ENCODE assay signal across 2 cellular contexts in the genomic region with DNA sequence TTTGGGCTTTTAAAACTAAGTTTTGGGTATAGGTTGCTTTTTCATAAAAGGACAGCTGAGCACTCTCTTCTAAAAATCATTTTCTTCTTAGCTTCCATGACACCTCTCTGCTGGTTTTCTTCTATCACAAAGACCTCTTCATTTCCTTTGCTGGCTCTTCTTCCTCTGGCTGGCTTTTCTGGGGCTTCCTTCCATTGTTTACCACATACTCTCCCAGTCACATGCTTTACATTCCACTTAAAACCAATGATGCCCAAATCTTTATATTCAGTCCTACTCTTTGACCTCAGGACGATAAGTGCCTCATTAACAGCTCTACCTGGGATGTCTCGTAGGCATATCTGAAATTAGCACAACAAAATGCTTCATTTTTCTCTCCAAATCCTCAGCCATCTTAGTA.
TF ChIP-seq lines count a peak whose summit lies in the region.

No MANE protein-coding gene starts in this region.

TF ChIP-seq in WTC11, 78 proteins besides CTCF, POLR2A, EP300 and RAD21 (continued from another document):
- TF ChIP-seq, protein P1, sequence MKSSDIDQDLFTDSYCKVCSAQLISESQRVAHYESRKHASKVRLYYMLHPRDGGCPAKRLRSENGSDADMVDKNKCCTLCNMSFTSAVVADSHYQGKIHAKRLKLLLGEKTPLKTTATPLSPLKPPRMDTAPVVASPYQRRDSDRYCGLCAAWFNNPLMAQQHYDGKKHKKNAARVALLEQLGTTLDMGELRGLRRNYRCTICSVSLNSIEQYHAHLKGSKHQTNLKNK (CRISPR knock-in tag; IDR thresholded peaks at IDR 0.05) = no peak
- TF ChIP-seq, protein P2, sequence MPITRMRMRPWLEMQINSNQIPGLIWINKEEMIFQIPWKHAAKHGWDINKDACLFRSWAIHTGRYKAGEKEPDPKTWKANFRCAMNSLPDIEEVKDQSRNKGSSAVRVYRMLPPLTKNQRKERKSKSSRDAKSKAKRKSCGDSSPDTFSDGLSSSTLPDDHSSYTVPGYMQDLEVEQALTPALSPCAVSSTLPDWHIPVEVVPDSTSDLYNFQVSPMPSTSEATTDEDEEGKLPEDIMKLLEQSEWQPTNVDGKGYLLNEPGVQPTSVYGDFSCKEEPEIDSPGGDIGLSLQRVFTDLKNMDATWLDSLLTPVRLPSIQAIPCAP (CRISPR knock-in tag; IDR thresholded peaks at IDR 0.05) = no peak
- TF ChIP-seq RELA (CRISPR knock-in tag; IDR thresholded peaks at IDR 0.05; ENCODE audit: borderline replicate concordance) = no peak
- no peak for TF ChIP-seq TEAD1 (CRISPR knock-in tag; IDR thresholded peaks at IDR 0.05)

TF ChIP-seq in SK-N-SH, 30 proteins besides CTCF, POLR2A, EP300 and RAD21 (continued from another document):
- TF ChIP-seq GATA2 (CRISPR knock-in tag; IDR thresholded peaks at IDR 0.05) (no peak), ELF1 (IDR thresholded peaks at IDR 0.05) (no peak), SMC3 (IDR thresholded peaks at IDR 0.05; ENCODE audit: low read depth, low read length) (no peak)
